ENCODE assay signal across 8 cellular contexts in genomic region chr7:117119192-117119924, GRCh38.
DNase-seq lines count a peak whose midpoint lies in the region; ATAC-seq and TF ChIP-seq lines count a peak whose summit lies in the region.

No MANE protein-coding gene starts in this region.

- no peaks in the 10 kb centered on the region for H3K9me3 ChIP-seq in DND-41 (ENCODE audit: insufficient read depth, low read length, severe bottlenecking)
- H3K9me3 ChIP-seq in OCI-LY3 (ENCODE audit: insufficient read depth, low read length), result no peaks in the 10 kb centered on the region
- no peaks in the 10 kb centered on the region for H3K9me3 ChIP-seq in neural cell (ENCODE audit: low read length)
- no peaks in the 10 kb centered on the region for H3K9me3 ChIP-seq in stomach

- H3K4me2 ChIP-seq in DND-41 (ENCODE audit: insufficient read depth, low read length), result no peak overlapping the region
- H3K4me2 ChIP-seq in OCI-LY3 (ENCODE audit: low read length), result no peak overlapping the region
- no peak overlapping the region for H3K4me2 ChIP-seq in neural cell (ENCODE audit: low read length)

- DNase-seq in DND-41, result peak; percentile 71
- DNase-seq in HL-60 (ENCODE audit: low read depth in 1 of 2, low spot score in 1 of 2), result peak; percentile 40 to 82
- DNase-seq in activated T-cell treated with anti-CD3 and anti-CD28 coated beads for 4 hours, result peak; percentile 71
- peak; percentile 81 for DNase-seq in fibroblast of mammary gland (ENCODE audit: low read depth)
- peak; percentile 80 for DNase-seq in stomach

- H3K9ac ChIP-seq in DND-41 (ENCODE audit: low read depth, low read length), result no peak overlapping the region
- H3K9ac ChIP-seq in OCI-LY3 (ENCODE audit: low read length), result no peak overlapping the region
- no peak overlapping the region for H3K9ac ChIP-seq in neural cell (ENCODE audit: low read length)

- H4K20me1 ChIP-seq in DND-41 (ENCODE audit: insufficient read depth, low read length) (no peaks in the 10 kb centered on the region), OCI-LY3 (ENCODE audit: insufficient read depth, low read length) (peaks cover 51% of the 10 kb centered on the region), neural cell (ENCODE audit: insufficient read depth) (peaks cover 5% of the 10 kb centered on the region)

- TF ChIP-seq EP300 in neural cell (conservative IDR thresholded peaks at IDR 0.05; ENCODE audit: poor library complexity, severe bottlenecking), result no peak
- no peak for TF ChIP-seq EP300 in stomach (IDR thresholded peaks at IDR 0.05)

- peak; percentile 70 for TF ChIP-seq RAD21 in neural cell (conservative IDR thresholded peaks at IDR 0.05)

- TF ChIP-seq CTCF in DND-41 (IDR thresholded peaks at IDR 0.05; ENCODE audit: borderline replicate concordance, extremely low read depth, low read length, poor library complexity, severe bottlenecking) (peak; percentile 82), HL-60 (IDR thresholded peaks at IDR 0.05; ENCODE audit: insufficient read depth, low read length) (peak; percentile 63), OCI-LY3 (IDR thresholded peaks at IDR 0.05; ENCODE audit: low read depth, low read length) (peak; percentile 91), fibroblast of mammary gland (conservative IDR thresholded peaks at IDR 0.05; ENCODE audit: control insufficient read depth, insufficient read depth, low read depth, low read length) (peak; percentile 95), neural cell (IDR thresholded peaks at IDR 0.05; ENCODE audit: poor library complexity, severe bottlenecking) (peak; percentile 68), stomach (IDR thresholded peaks at IDR 0.05) (peak in 5 of 7 experiments; percentile 60 to 84 (median 75))

- H2AFZ ChIP-seq in DND-41 (ENCODE audit: low read depth, low read length) (no peak overlapping the region), OCI-LY3 (ENCODE audit: low read depth, low read length) (no peak overlapping the region), neural cell (ENCODE audit: low read depth, low read length) (no peak overlapping the region)

- H3F3A ChIP-seq in neural cell (ENCODE audit: insufficient read depth, low read length, poor library complexity, severe bottlenecking), result no peaks in the 10 kb centered on the region

- H3K4me3 ChIP-seq in DND-41 (ENCODE audit: low read depth in 1 of 2, low read length in 2 of 2) (no peak overlapping the region), HL-60 (replicated peaks; ENCODE audit: insufficient read depth, low read length) (no peak overlapping the region), OCI-LY3 (ENCODE audit: low read length) (no peak overlapping the region), fibroblast of mammary gland (ENCODE audit: control insufficient read depth, low read depth, low read length) (no peak overlapping the region), neural cell (ENCODE audit: low read length) (no peak overlapping the region), stomach (no peak overlapping the region)

- H3K4me1 ChIP-seq in DND-41 (ENCODE audit: insufficient read depth, low read length), result no peaks in the 10 kb centered on the region
- no peaks in the 10 kb centered on the region for H3K4me1 ChIP-seq in OCI-LY3 (ENCODE audit: low read length)
- H3K4me1 ChIP-seq in stomach, result peaks cover 4 to 21% (median 10%) of the 10 kb centered on the region in 4 donors

- H3K27me3 ChIP-seq in DND-41 (ENCODE audit: insufficient read depth, low read length, poor library complexity) (peaks cover 39% of the 10 kb centered on the region), HL-60 (ENCODE audit: insufficient read depth, poor library complexity, severe bottlenecking) (no peaks in the 10 kb centered on the region), OCI-LY3 (ENCODE audit: low read depth, low read length) (no peaks in the 10 kb centered on the region), neural cell (ENCODE audit: insufficient read depth, low read depth, low read length) (no peaks in the 10 kb centered on the region), stomach (no peaks in the 10 kb centered on the region)

- no peak for ATAC-seq in DND-41 (ENCODE audit: insufficient read depth, low read depth)
- no peak for ATAC-seq in HG02870 (IDR thresholded peaks at IDR 0.05; ENCODE audit: unreplicated experiment)

- TF ChIP-seq POLR2A in stomach (IDR thresholded peaks at IDR 0.05), result no peak

- intact Hi-C loops in stomach (cut with DNase I; ENCODE audit: low total_unique reads), result no loop called here

- H3K36me3 ChIP-seq in DND-41 (ENCODE audit: insufficient read depth, low read length), result no peaks in the 10 kb centered on the region
- H3K36me3 ChIP-seq in OCI-LY3 (replicated peaks; ENCODE audit: low read depth, low read length), result peaks cover 19% of the 10 kb centered on the region
- no peaks in the 10 kb centered on the region for H3K36me3 ChIP-seq in neural cell (ENCODE audit: insufficient read depth, low read length)
- peaks cover 0 to 11% (median 5%) of the 10 kb centered on the region in 4 donors for H3K36me3 ChIP-seq in stomach

- 13 to 18% (median 15%) methylated on average over 7 of the region's 7 CpGs for WGBS in stomach, 5 donors

- H3K27ac ChIP-seq in DND-41 (ENCODE audit: low read length), result no peak overlapping the region
- no peak overlapping the region for H3K27ac ChIP-seq in HL-60 (replicated peaks)
- no peak overlapping the region for H3K27ac ChIP-seq in OCI-LY3 (ENCODE audit: low read length)
- no peak overlapping the region for H3K27ac ChIP-seq in neural cell (ENCODE audit: low read length)
- no peak overlapping the region for H3K27ac ChIP-seq in stomach

- H3K79me2 ChIP-seq in DND-41 (ENCODE audit: insufficient read depth, low read length) (no peaks in the 10 kb centered on the region), OCI-LY3 (ENCODE audit: low read length) (peaks cover 9% of the 10 kb centered on the region), neural cell (replicated peaks; ENCODE audit: insufficient read depth, low read length) (peaks cover 3% of the 10 kb centered on the region)

- no peaks in the 10 kb centered on the region for H3K9me2 ChIP-seq in neural cell (ENCODE audit: insufficient read depth, low read length)

TF ChIP-seq in neural cell, 6 proteins besides CTCF, POLR2A, EP300 and RAD21:
- TF ChIP-seq SMC3 (conservative IDR thresholded peaks at IDR 0.05; ENCODE audit: poor library complexity) (peak; percentile 68), TAF1 (IDR thresholded peaks at IDR 0.05; ENCODE audit: low read depth) (no peak), MXI1 (conservative IDR thresholded peaks at IDR 0.05; ENCODE audit: poor library complexity, severe bottlenecking) (no peak)
TF ChIP-seq in neural cell: peak in this region for 1.
